36 cellular contexts compared by ENCODE assay signal in the genomic region with DNA sequence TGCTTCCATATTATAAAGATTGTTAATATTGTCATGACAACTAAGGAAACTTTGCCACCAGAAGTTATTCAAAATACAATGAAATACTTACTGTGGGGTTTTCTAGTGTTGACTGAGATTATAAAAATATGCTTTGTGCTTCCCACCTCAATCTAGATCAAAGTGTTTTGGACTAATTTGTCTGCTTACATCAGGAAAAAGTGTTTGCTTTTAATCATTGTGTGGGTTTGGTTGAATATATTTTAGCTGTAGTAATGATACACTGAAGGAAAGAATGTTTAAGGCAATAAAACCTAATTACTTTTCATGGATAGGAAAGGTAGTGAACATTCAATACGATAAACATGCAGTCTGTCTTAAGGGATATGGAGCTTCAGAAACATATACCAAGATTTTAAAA.
"Had no signal": no experiment of that assay in that cellular context is flagged by ENCODE, and none has a peak within 500 bp of the region (broad histone marks: within the 10 kb centered on the region; RNA-seq: fewer than 3 reads in every experiment).

No MANE protein-coding gene starts in this region.

- H3K36me3 ChIP-seq: adrenal gland, ascending aorta, brain microvascular endothelial cell, breast epithelium, cardiac muscle cell had no signal

- H3K4me3 Mint-ChIP-seq: activated naive CD4-positive, alpha-beta T cell treated with anti-CD3 and anti-CD28 coated beads for 36 hours; activated naive CD4-positive, alpha-beta T cell treated with anti-CD3 and anti-CD28 coated beads, Interleukin-2, amount 10 ng/mL, durations not matched to agents 7 days and 5 days; activated naive CD4-positive, alpha-beta T cell treated with anti-CD3 and anti-CD28 coated beads, Interleukin-2, amount 50 U/mL, for 24 hours; activated naive CD8-positive, alpha-beta T cell; activated naive CD8-positive, alpha-beta T cell treated with anti-CD3 and anti-CD28 coated beads for 36 hours; activated naive CD8-positive, alpha-beta T cell treated with anti-CD3 and anti-CD28 coated beads, Interleukin-2, amount 10 ng/mL, durations not matched to agents 7 days and 5 days; activated naive CD8-positive, alpha-beta T cell treated with anti-CD3 and anti-CD28 coated beads, Interleukin-2, amount 50 U/mL, for 24 hours; activated T-cell treated with anti-CD3 and anti-CD28 coated beads, Interleukin-2, amount 50 U/mL, for 4 hours; activated T-cell treated with anti-CD3 and anti-CD28 coated beads, Interleukin-2, amount 50 U/mL, for 72 hours; activated T-helper 1 cell treated with anti-CD3 and anti-CD28 coated beads, Interleukin-12 subunit alpha, Interleukin-12 subunit beta, Interleukin-2, Interleukin-4 antibody, amounts not matched to agents 30 ng/mL and 10 ng/mL and 1 ng/mL, durations not matched to agents 14 hours and 24 hours and 36 hours; activated T-helper 17 cell treated with anti-CD3 and anti-CD28 coated beads, Interleukin-2, amount 50 U/mL, for 72 hours; brain; central memory CD8-positive, alpha-beta T cell had no signal

- H3K4me3 ChIP-seq: adrenal gland, ascending aorta, body of pancreas, breast epithelium, cardiac muscle cell had no signal

- DNase-seq: activated effector memory CD4-positive, alpha-beta T cell treated with anti-CD3 and anti-CD28 coated beads, Interleukin-2, amount 50 U/mL, for 16 hours; activated effector memory CD4-positive, alpha-beta T cell treated with Interleukin-2 at 50 U/mL for 16 hours; activated gamma-delta T cell; activated gamma-delta T cell treated with Interleukin-2 at 50 U/mL for 16 hours; activated naive CD4-positive, alpha-beta T cell; activated naive CD4-positive, alpha-beta T cell treated with anti-CD3 and anti-CD28 coated beads for 36 hours; activated naive CD4-positive, alpha-beta T cell treated with anti-CD3 and anti-CD28 coated beads, Interleukin-2, amount 10 ng/mL, durations not matched to agents 7 days and 5 days; activated naive CD4-positive, alpha-beta T cell treated with anti-CD3 and anti-CD28 coated beads, Interleukin-2, amount 50 U/mL, for 16 hours; activated naive CD4-positive, alpha-beta T cell treated with Interleukin-2 at 50 U/mL for 16 hours; activated naive CD8-positive, alpha-beta T cell treated with anti-CD3 and anti-CD28 coated beads for 36 hours; activated naive CD8-positive, alpha-beta T cell treated with anti-CD3 and anti-CD28 coated beads, Interleukin-2, amount 10 ng/mL, durations not matched to agents 7 days and 5 days; activated naive CD8-positive, alpha-beta T cell treated with anti-CD3 and anti-CD28 coated beads, Interleukin-2, amount 50 U/mL, for 24 hours; activated T-cell treated with anti-CD3 and anti-CD28 coated beads, Interleukin-2, amount 50 U/mL, for 4 hours; activated T-cell treated with anti-CD3 and anti-CD28 coated beads, Interleukin-2, amount 50 U/mL, for 48 hours; activated T-cell treated with anti-CD3 and anti-CD28 coated beads, Interleukin-2, amount 50 U/mL, for 72 hours; adrenal gland; amniotic stem cell; amygdala; anterior cingulate cortex; aorta; body of pancreas; brain microvascular endothelial cell; caudate nucleus; central memory CD4-positive, alpha-beta T cell; cerebellar nuclear complex had no signal

- H3K27me3 ChIP-seq: adrenal gland, ascending aorta, body of pancreas, brain microvascular endothelial cell, breast epithelium, cardiac muscle cell had no signal

- H3K9me3 Mint-ChIP-seq: activated naive CD4-positive, alpha-beta T cell treated with anti-CD3 and anti-CD28 coated beads for 36 hours; activated naive CD4-positive, alpha-beta T cell treated with anti-CD3 and anti-CD28 coated beads, Interleukin-2, amount 10 ng/mL, durations not matched to agents 7 days and 5 days; activated naive CD4-positive, alpha-beta T cell treated with anti-CD3 and anti-CD28 coated beads, Interleukin-2, amount 50 U/mL, for 24 hours; activated naive CD4-positive, alpha-beta T cell treated with anti-CD3 and anti-CD28 coated beads, Interleukin-2, amount 50 U/mL, for 72 hours; activated naive CD8-positive, alpha-beta T cell treated with anti-CD3 and anti-CD28 coated beads for 36 hours; activated naive CD8-positive, alpha-beta T cell treated with anti-CD3 and anti-CD28 coated beads, Interleukin-2, amount 10 ng/mL, durations not matched to agents 7 days and 5 days; activated naive CD8-positive, alpha-beta T cell treated with anti-CD3 and anti-CD28 coated beads, Interleukin-2, amount 50 U/mL, for 24 hours; activated T-cell treated with anti-CD3 and anti-CD28 coated beads, Interleukin-2, amount 50 U/mL, for 4 hours; activated T-cell treated with anti-CD3 and anti-CD28 coated beads, Interleukin-2, amount 50 U/mL, for 72 hours; activated T-helper 1 cell treated with anti-CD3 and anti-CD28 coated beads, Interleukin-12 subunit alpha, Interleukin-12 subunit beta, Interleukin-2, Interleukin-4 antibody, amounts not matched to agents 30 ng/mL and 10 ng/mL and 1 ng/mL, durations not matched to agents 14 hours and 24 hours and 36 hours; activated T-helper 17 cell treated with anti-CD3 and anti-CD28 coated beads, Interleukin-2, amount 50 U/mL, for 72 hours; activated T-helper 2 cell treated with anti-CD3 and anti-CD28 coated beads, Interferon-gamma antibody, Interleukin-2, Interleukin-4, amounts not matched to agents 10 μg/mL and 5 μg/mL and 100 μg/mL, durations not matched to agents 14 hours and 24 hours and 36 hours; central memory CD8-positive, alpha-beta T cell had no signal

- H3K4me1 ChIP-seq: breast epithelium had no signal

- H3K9me3 ChIP-seq: adrenal gland, ascending aorta, body of pancreas, breast epithelium had no signal

- H3K36me3 Mint-ChIP-seq: activated naive CD4-positive, alpha-beta T cell treated with anti-CD3 and anti-CD28 coated beads, Interleukin-2, amount 10 ng/mL, durations not matched to agents 7 days and 5 days; activated naive CD4-positive, alpha-beta T cell treated with anti-CD3 and anti-CD28 coated beads, Interleukin-2, amount 50 U/mL, for 24 hours; activated naive CD4-positive, alpha-beta T cell treated with anti-CD3 and anti-CD28 coated beads, Interleukin-2, amount 50 U/mL, for 72 hours; activated naive CD8-positive, alpha-beta T cell; activated naive CD8-positive, alpha-beta T cell treated with anti-CD3 and anti-CD28 coated beads for 36 hours; activated naive CD8-positive, alpha-beta T cell treated with anti-CD3 and anti-CD28 coated beads, Interleukin-2, amount 10 ng/mL, durations not matched to agents 7 days and 5 days; brain had no signal

- H3K27ac Mint-ChIP-seq: activated naive CD4-positive, alpha-beta T cell treated with anti-CD3 and anti-CD28 coated beads for 36 hours; activated naive CD4-positive, alpha-beta T cell treated with anti-CD3 and anti-CD28 coated beads, Interleukin-2, amount 10 ng/mL, durations not matched to agents 7 days and 5 days; activated naive CD4-positive, alpha-beta T cell treated with anti-CD3 and anti-CD28 coated beads, Interleukin-2, amount 50 U/mL, for 24 hours; activated naive CD4-positive, alpha-beta T cell treated with anti-CD3 and anti-CD28 coated beads, Interleukin-2, amount 50 U/mL, for 72 hours; activated naive CD8-positive, alpha-beta T cell; activated naive CD8-positive, alpha-beta T cell treated with anti-CD3 and anti-CD28 coated beads for 36 hours; activated naive CD8-positive, alpha-beta T cell treated with anti-CD3 and anti-CD28 coated beads, Interleukin-2, amount 10 ng/mL, durations not matched to agents 7 days and 5 days; activated naive CD8-positive, alpha-beta T cell treated with anti-CD3 and anti-CD28 coated beads, Interleukin-2, amount 50 U/mL, for 24 hours; activated T-cell treated with anti-CD3 and anti-CD28 coated beads, Interleukin-2, amount 50 U/mL, for 72 hours; activated T-helper 1 cell treated with anti-CD3 and anti-CD28 coated beads, Interleukin-12 subunit alpha, Interleukin-12 subunit beta, Interleukin-2, Interleukin-4 antibody, amounts not matched to agents 30 ng/mL and 10 ng/mL and 1 ng/mL, durations not matched to agents 14 hours and 24 hours and 36 hours; activated T-helper 17 cell treated with anti-CD3 and anti-CD28 coated beads, Interleukin-2, amount 50 U/mL, for 72 hours; activated T-helper 2 cell treated with anti-CD3 and anti-CD28 coated beads, Interferon-gamma antibody, Interleukin-2, Interleukin-4, amounts not matched to agents 10 μg/mL and 5 μg/mL and 100 μg/mL, durations not matched to agents 14 hours and 24 hours and 36 hours; brain had no signal

- ATAC-seq: activated naive CD4-positive, alpha-beta T cell treated with anti-CD3 and anti-CD28 coated beads, Interleukin-2, amount 50 U/mL, for 72 hours; activated naive CD8-positive, alpha-beta T cell treated with anti-CD3 and anti-CD28 coated beads, Interleukin-2, amount 50 U/mL, for 24 hours; activated T-cell treated with anti-CD3 and anti-CD28 coated beads, Interleukin-2, amount 50 U/mL, for 4 hours; activated T-cell treated with anti-CD3 and anti-CD28 coated beads, Interleukin-2, amount 50 U/mL, for 72 hours; activated T-helper 17 cell treated with anti-CD3 and anti-CD28 coated beads, Interleukin-2, amount 50 U/mL, for 72 hours; body of pancreas had no signal
